In the genomic region with DNA sequence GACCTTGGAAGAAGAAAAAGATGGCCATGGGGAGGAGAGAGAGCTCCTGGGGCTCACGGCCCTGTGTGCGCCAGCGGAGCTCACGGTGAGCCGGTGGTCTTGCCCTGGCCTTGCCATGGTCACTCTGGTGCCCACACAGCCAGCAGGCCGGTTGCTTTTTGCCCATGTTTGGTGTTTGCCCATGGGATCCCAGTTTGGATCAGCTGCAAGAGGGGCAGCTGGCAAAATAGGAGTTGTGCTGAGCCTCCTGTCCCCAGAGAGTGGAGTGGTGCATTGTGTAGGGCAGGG, we compare ENCODE assay signal across 1 cellular context.
A peak's percentile ranks its signal among the peaks of the same experiment; 100 is the strongest.
TF ChIP-seq lines count a peak whose summit lies in the region.

No MANE protein-coding gene starts in this region.

TF ChIP-seq in HepG2, 621 proteins besides CTCF, POLR2A, EP300 and RAD21 (continued from another document):
- TF ChIP-seq FOXP4 (CRISPR knock-in tag; IDR thresholded peaks at IDR 0.05) = no peak
- no peak for TF ChIP-seq KDM6A (CRISPR knock-in tag; IDR thresholded peaks at IDR 0.05; ENCODE audit: low read depth)
- TF ChIP-seq ZNF749 (CRISPR knock-in tag; IDR thresholded peaks at IDR 0.05; ENCODE audit: borderline replicate concordance) = no peak
- 0 out of 2 replicates have a peak, but pooled peaks have one; percentile 7 for TF ChIP-seq ZNF670 (CRISPR knock-in tag; IDR thresholded peaks at IDR 0.05; ENCODE audit: borderline replicate concordance)
- no peak for TF ChIP-seq ATM (IDR thresholded peaks at IDR 0.05; ENCODE audit: borderline replicate concordance)
- TF ChIP-seq AGO2 (optimal IDR thresholded peaks at IDR 0.05; ENCODE audit: low read depth, low read length) = peak; percentile 75
- no peak for TF ChIP-seq ZNF510 (CRISPR knock-in tag; IDR thresholded peaks at IDR 0.05; ENCODE audit: low read depth)
- TF ChIP-seq GATAD2A (CRISPR knock-in tag; IDR thresholded peaks at IDR 0.05) = no peak
- no peak for TF ChIP-seq RNF219 (CRISPR knock-in tag; IDR thresholded peaks at IDR 0.05)
- no peak for TF ChIP-seq KLF13 (CRISPR knock-in tag; IDR thresholded peaks at IDR 0.05)
- TF ChIP-seq, protein P1, sequence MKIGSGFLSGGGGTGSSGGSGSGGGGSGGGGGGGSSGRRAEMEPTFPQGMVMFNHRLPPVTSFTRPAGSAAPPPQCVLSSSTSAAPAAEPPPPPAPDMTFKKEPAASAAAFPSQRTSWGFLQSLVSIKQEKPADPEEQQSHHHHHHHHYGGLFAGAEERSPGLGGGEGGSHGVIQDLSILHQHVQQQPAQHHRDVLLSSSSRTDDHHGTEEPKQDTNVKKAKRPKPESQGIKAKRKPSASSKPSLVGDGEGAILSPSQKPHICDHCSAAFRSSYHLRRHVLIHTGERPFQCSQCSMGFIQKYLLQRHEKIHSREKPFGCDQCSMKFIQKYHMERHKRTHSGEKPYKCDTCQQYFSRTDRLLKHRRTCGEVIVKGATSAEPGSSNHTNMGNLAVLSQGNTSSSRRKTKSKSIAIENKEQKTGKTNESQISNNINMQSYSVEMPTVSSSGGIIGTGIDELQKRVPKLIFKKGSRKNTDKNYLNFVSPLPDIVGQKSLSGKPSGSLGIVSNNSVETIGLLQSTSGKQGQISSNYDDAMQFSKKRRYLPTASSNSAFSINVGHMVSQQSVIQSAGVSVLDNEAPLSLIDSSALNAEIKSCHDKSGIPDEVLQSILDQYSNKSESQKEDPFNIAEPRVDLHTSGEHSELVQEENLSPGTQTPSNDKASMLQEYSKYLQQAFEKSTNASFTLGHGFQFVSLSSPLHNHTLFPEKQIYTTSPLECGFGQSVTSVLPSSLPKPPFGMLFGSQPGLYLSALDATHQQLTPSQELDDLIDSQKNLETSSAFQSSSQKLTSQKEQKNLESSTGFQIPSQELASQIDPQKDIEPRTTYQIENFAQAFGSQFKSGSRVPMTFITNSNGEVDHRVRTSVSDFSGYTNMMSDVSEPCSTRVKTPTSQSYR (CRISPR knock-in tag; IDR thresholded peaks at IDR 0.05; ENCODE audit: borderline replicate concordance) = no peak
- TF ChIP-seq CBFB (CRISPR knock-in tag; IDR thresholded peaks at IDR 0.05) = 0 out of 2 replicates have a peak, but pooled peaks have one; percentile 6
- peak; percentile 2; the same call in 1 of the 2 replicates for TF ChIP-seq PHF8 (CRISPR knock-in tag; IDR thresholded peaks at IDR 0.05)
- no peak for TF ChIP-seq RARA (CRISPR knock-in tag; IDR thresholded peaks at IDR 0.05)
- no peak for TF ChIP-seq NR2F1 (CRISPR knock-in tag; IDR thresholded peaks at IDR 0.05)
- TF ChIP-seq TCF12 (IDR thresholded peaks at IDR 0.05) = no peak
- no peak for TF ChIP-seq TCF12 (CRISPR knock-in tag; IDR thresholded peaks at IDR 0.05)
- no peak for TF ChIP-seq MED13 (CRISPR knock-in tag; IDR thresholded peaks at IDR 0.05)
- TF ChIP-seq ZNF724P (CRISPR knock-in tag; IDR thresholded peaks at IDR 0.05; ENCODE audit: borderline replicate concordance) = no peak
- TF ChIP-seq, protein P2, sequence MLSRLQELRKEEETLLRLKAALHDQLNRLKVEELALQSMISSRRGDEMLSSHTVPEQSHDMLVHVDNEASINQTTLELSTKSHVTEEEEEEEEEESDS (CRISPR knock-in tag; IDR thresholded peaks at IDR 0.05; ENCODE audit: borderline replicate concordance) = 0 out of 2 replicates have a peak, but pooled peaks have one; percentile 72
- peak; percentile 7; the same call in 1 of the 2 replicates for TF ChIP-seq RELA (CRISPR knock-in tag; IDR thresholded peaks at IDR 0.05)
